17 cellular contexts compared by ENCODE assay signal in the genomic region with DNA sequence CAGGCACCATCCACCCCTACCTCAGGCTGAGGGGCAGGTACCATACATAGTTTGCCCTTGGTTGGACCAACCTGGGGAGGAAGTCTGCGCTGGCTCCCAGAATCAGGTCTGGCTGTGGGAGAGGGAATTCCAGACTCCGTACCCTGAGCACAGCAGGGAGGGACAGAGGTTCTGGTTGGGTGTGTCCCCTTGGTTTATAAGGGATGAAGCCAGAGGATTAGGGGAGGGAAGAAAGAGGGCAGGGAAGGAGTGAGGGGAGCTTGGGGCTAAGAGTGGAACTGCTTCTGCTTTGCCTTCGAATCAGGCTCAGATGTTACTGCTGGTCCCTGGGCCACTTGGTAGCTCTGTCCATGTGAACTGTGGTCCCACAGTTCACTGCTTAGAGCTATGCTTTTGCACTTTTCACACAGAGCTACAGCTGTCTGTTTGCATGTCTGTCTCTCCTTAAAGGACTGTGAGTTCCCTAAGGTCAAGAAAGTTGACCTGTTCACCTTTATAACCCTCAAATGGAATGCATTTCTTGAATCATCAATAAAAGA. TPM values are rescaled to one million over a fixed set of nuclear protein-coding genes. Genes with fewer than 3 reads are reported as not detected.
DNase-seq lines count a peak whose midpoint lies in the region; ATAC-seq, FAIRE-seq and TF ChIP-seq lines count a peak whose summit lies in the region.
"Had no signal": no experiment of that assay in that cellular context is flagged by ENCODE, and none has a peak within 500 bp of the region (broad histone marks: within the 10 kb centered on the region; RNA-seq: fewer than 3 reads in every experiment).

No MANE protein-coding gene starts in this region.

- no peak for TF ChIP-seq CTCF in Panc1 (IDR thresholded peaks at IDR 0.05)

- no peak for DNase-seq in activated naive CD8-positive, alpha-beta T cell treated with anti-CD3 and anti-CD28 coated beads, Interleukin-2, amount 10 ng/mL, durations not matched to agents 7 days and 5 days
- DNase-seq in activated naive CD8-positive, alpha-beta T cell treated with anti-CD3 and anti-CD28 coated beads, Interleukin-2, amount 50 U/mL, for 24 hours: no peak
- DNase-seq in Panc1 (ENCODE audit: low read depth, low spot score): no peak
- DNase-seq in islet precursor cell: peak; percentile 59
- no peak for DNase-seq in aorta
- DNase-seq in G401 (ENCODE audit: low spot score): no peak
- no peak for DNase-seq in frontal cortex (ENCODE audit: low spot score in 2 of 2)
- DNase-seq: COR-L47, H7, NCI-H1436, NCI-H2029, NCI-H2171, NCI-H446 had no signal

- H3K9me3 Mint-ChIP-seq in activated naive CD8-positive, alpha-beta T cell treated with anti-CD3 and anti-CD28 coated beads, Interleukin-2, amount 10 ng/mL, durations not matched to agents 7 days and 5 days: no peaks in the 10 kb centered on the region
- H3K9me3 Mint-ChIP-seq in activated naive CD8-positive, alpha-beta T cell treated with anti-CD3 and anti-CD28 coated beads, Interleukin-2, amount 50 U/mL, for 24 hours: no peaks in the 10 kb centered on the region
- H3K9me3 Mint-ChIP-seq: CD14-positive monocyte had no signal

- 88 to 91% methylated on average over 3 of the region's 3 CpGs for WGBS in aorta, 2 donors

- no peak overlapping the region for H3K4me3 Mint-ChIP-seq in activated naive CD8-positive, alpha-beta T cell treated with anti-CD3 and anti-CD28 coated beads, Interleukin-2, amount 10 ng/mL, durations not matched to agents 7 days and 5 days
- no peak overlapping the region for H3K4me3 Mint-ChIP-seq in activated naive CD8-positive, alpha-beta T cell treated with anti-CD3 and anti-CD28 coated beads, Interleukin-2, amount 50 U/mL, for 24 hours
- H3K4me3 Mint-ChIP-seq: CD14-positive monocyte had no signal

- H3K9me3 ChIP-seq in Panc1 (ENCODE audit: control insufficient read depth, insufficient read depth, low read depth, low read length) (no peaks in the 10 kb centered on the region), aorta (ENCODE audit: control insufficient read depth, low read length) (no peaks in the 10 kb centered on the region)
- H3K9me3 ChIP-seq: SJCRH30 had no signal

- peaks cover 27% of the 10 kb centered on the region for H3K4me1 ChIP-seq in Panc1 (ENCODE audit: control insufficient read depth, insufficient read depth, low read length)
- H3K4me1 ChIP-seq in aorta (ENCODE audit: control insufficient read depth in 1 of 2, insufficient read depth in 2 of 2, low read length in 2 of 2): no peaks in the 10 kb centered on the region
- H3K4me1 ChIP-seq: SJCRH30 had no signal

- H3K27me3 Mint-ChIP-seq in activated naive CD8-positive, alpha-beta T cell treated with anti-CD3 and anti-CD28 coated beads, Interleukin-2, amount 10 ng/mL, durations not matched to agents 7 days and 5 days: peaks cover 3% of the 10 kb centered on the region
- no peaks in the 10 kb centered on the region for H3K27me3 Mint-ChIP-seq in activated naive CD8-positive, alpha-beta T cell treated with anti-CD3 and anti-CD28 coated beads, Interleukin-2, amount 50 U/mL, for 24 hours

- H3K4me1 Mint-ChIP-seq in activated naive CD8-positive, alpha-beta T cell treated with anti-CD3 and anti-CD28 coated beads, Interleukin-2, amount 10 ng/mL, durations not matched to agents 7 days and 5 days: peaks cover 12% of the 10 kb centered on the region
- peaks cover 9% of the 10 kb centered on the region for H3K4me1 Mint-ChIP-seq in activated naive CD8-positive, alpha-beta T cell treated with anti-CD3 and anti-CD28 coated beads, Interleukin-2, amount 50 U/mL, for 24 hours

- CTCF ChIA-PET in Panc1 (lab: Charles Lee): interaction anchor here (0.6 to 0.8 kb wide), 2 partner anchors 120 to 208 kb away, joined by 3 read pairs; no protein-coding TSS in a partner anchor

- ATAC-seq in activated naive CD8-positive, alpha-beta T cell treated with anti-CD3 and anti-CD28 coated beads, Interleukin-2, amount 10 ng/mL, durations not matched to agents 7 days and 5 days (ENCODE audit: low read depth): peak; percentile 35
- no peak for ATAC-seq in activated naive CD8-positive, alpha-beta T cell treated with anti-CD3 and anti-CD28 coated beads, Interleukin-2, amount 50 U/mL, for 24 hours
- ATAC-seq in Panc1 (peak; percentile 60), aorta (ENCODE audit: low FRiP score) (peak; percentile 15)
- ATAC-seq: PC-3 had no signal

- intact Hi-C loops in Panc1 (cut with micrococcal nuclease; ENCODE audit: unreplicated experiment) (no loop called here), aorta (cut with DNase I) (no loop called here)

- H3K27me3 ChIP-seq in Panc1 (ENCODE audit: control insufficient read depth, insufficient read depth, low read length) (no peaks in the 10 kb centered on the region), aorta (ENCODE audit: control insufficient read depth in 1 of 2, insufficient read depth in 2 of 2, low read length in 1 of 2) (no peaks in the 10 kb centered on the region)
- H3K27me3 ChIP-seq: SJCRH30 had no signal

- H3K4me3 ChIP-seq in Panc1 (ENCODE audit: low read depth in 2 of 2, low read length in 2 of 2): no peak overlapping the region
- H3K4me3 ChIP-seq in aorta (ENCODE audit: low read length in 2 of 2): no peak overlapping the region
- H3K4me3 ChIP-seq: SJCRH30 had no signal

- no peak for FAIRE-seq in frontal cortex (lab: Jason Lieb, UNC)

- BruUV-seq in Panc1 (replicated peaks; lab: Mats Ljungman, UMichigan): no TSS peak

- H3K36me3 Mint-ChIP-seq in activated naive CD8-positive, alpha-beta T cell treated with anti-CD3 and anti-CD28 coated beads, Interleukin-2, amount 10 ng/mL, durations not matched to agents 7 days and 5 days: no peaks in the 10 kb centered on the region
- H3K36me3 Mint-ChIP-seq in activated naive CD8-positive, alpha-beta T cell treated with anti-CD3 and anti-CD28 coated beads, Interleukin-2, amount 50 U/mL, for 24 hours (ENCODE audit: low read depth): no peaks in the 10 kb centered on the region
- H3K36me3 Mint-ChIP-seq: CD14-positive monocyte had no signal

- POLR2A ChIA-PET in activated naive CD8-positive, alpha-beta T cell treated with anti-CD3 and anti-CD28 coated beads, Interleukin-2, amount 10 ng/mL, durations not matched to agents 7 days and 5 days (lab: Charles Lee): no interaction called here
- POLR2A ChIA-PET in Panc1 (lab: Charles Lee): no interaction called here

- H3K36me3 ChIP-seq in Panc1 (ENCODE audit: control insufficient read depth, insufficient read depth, low read length): no peaks in the 10 kb centered on the region
- no peaks in the 10 kb centered on the region for H3K36me3 ChIP-seq in aorta (ENCODE audit: control insufficient read depth in 1 of 2, insufficient read depth in 2 of 2, low read length in 1 of 2)
- H3K36me3 ChIP-seq: SJCRH30 had no signal

- H3K27ac ChIP-seq in Panc1 (ENCODE audit: low read length): peak overlapping the region; percentile 31; the same call in 1 of the 2 replicates
- no peak overlapping the region for H3K27ac ChIP-seq in aorta (ENCODE audit: low read depth in 1 of 2, low read length in 2 of 2)
- H3K27ac ChIP-seq: HL-60, SJCRH30 had no signal

- no peak overlapping the region for H3K27ac Mint-ChIP-seq in activated naive CD8-positive, alpha-beta T cell treated with anti-CD3 and anti-CD28 coated beads, Interleukin-2, amount 10 ng/mL, durations not matched to agents 7 days and 5 days
- H3K27ac Mint-ChIP-seq in activated naive CD8-positive, alpha-beta T cell treated with anti-CD3 and anti-CD28 coated beads, Interleukin-2, amount 50 U/mL, for 24 hours: no peak overlapping the region
- H3K27ac Mint-ChIP-seq: CD14-positive monocyte had no signal

- in situ Hi-C loops in Panc1 (cut with HindIII; ENCODE audit: low pct_unique_long_range_greater_than_20kb, low sequenced_read_pairs): no loop called here
- in situ Hi-C loops in G401 (cut with HindIII; ENCODE audit: low sequenced_read_pairs): no loop called here

RNA-seq across cellular contexts. Expression of a gene that starts 9.2 kb away (rescaled TPM):
- not detected for total RNA-seq in activated naive CD8-positive, alpha-beta T cell treated with anti-CD3 and anti-CD28 coated beads, Interleukin-2, amount 10 ng/mL, durations not matched to agents 7 days and 5 days
- not detected for total RNA-seq in Panc1 (2021; ENCODE audit: unreplicated experiment)
- not detected for polyA plus RNA-seq in Panc1 (2012; ENCODE audit: insufficient read length)
- total RNA-seq in aorta: not detected
- polyA plus RNA-seq in aorta: not detected
- not detected in 2 replicates for total RNA-seq in G401 (2014; rRNA removed; shearing (Covaris generic))
- not detected for total RNA-seq in frontal cortex
- total RNA-seq: H7, PC-3, SJCRH30 had no signal
- polyA plus RNA-seq: CD14-positive monocyte had no signal
